In genomic region chr3:30680789-30681188, GRCh38 we compare ENCODE assay signal across 8 cellular contexts.
DNase-seq lines count a peak whose midpoint lies in the region; ATAC-seq and TF ChIP-seq lines count a peak whose summit lies in the region.

No MANE protein-coding gene starts in this region.

- H3K4me2 ChIP-seq in BLaER1 treated with 17β-estradiol and CSF1 and Interleukin-3, amounts not matched to agents 10 nM and 100 nM: peak overlapping the region; percentile 55 to 85 (median 69)

- no peak for TF ChIP-seq CTCF in fibroblast of pulmonary artery (IDR thresholded peaks at IDR 0.05; ENCODE audit: low read length, missing control alignments)
- TF ChIP-seq CTCF in osteocyte (IDR thresholded peaks at IDR 0.05): no peak
- no peak for TF ChIP-seq CTCF in foreskin keratinocyte (conservative IDR thresholded peaks at IDR 0.05)

- peak; percentile 14; the same call in 2 of the 3 replicates for ATAC-seq in SK-N-SH treated with all-trans-retinoic acid at 6 μM for 48 hours
- ATAC-seq in foreskin keratinocyte: no peak
- ATAC-seq in GM19035 (IDR thresholded peaks at IDR 0.05; ENCODE audit: unreplicated experiment): no peak

- H3K27ac Mint-ChIP-seq in osteocyte (ENCODE audit: unreplicated experiment): peak overlapping the region; percentile 89

- no peaks in the 10 kb centered on the region for H3K9me3 ChIP-seq in BLaER1 treated with 17β-estradiol and CSF1 and Interleukin-3, amounts not matched to agents 10 nM and 100 nM (replicated peaks in 1 of 11)

- H3K4me3 Mint-ChIP-seq in osteocyte (ENCODE audit: unreplicated experiment): peak overlapping the region; percentile 39

- no peaks in the 10 kb centered on the region for H3K27me3 Mint-ChIP-seq in osteocyte (ENCODE audit: unreplicated experiment)

- H3K4me3 ChIP-seq in BLaER1 treated with 17β-estradiol and CSF1 and Interleukin-3, amounts not matched to agents 10 nM and 100 nM: no peak overlapping the region
- H3K4me3 ChIP-seq in fibroblast of pulmonary artery (replicated peaks; ENCODE audit: low read depth, low read length): no peak overlapping the region

- H4K20me1 ChIP-seq in BLaER1 treated with 17β-estradiol and CSF1 and Interleukin-3, amounts not matched to agents 10 nM and 100 nM: peaks cover 5 to 78% (median 29%) of the 10 kb centered on the region in 11 experiments; a peak in 15 of 22 replicates

- H3K9me3 Mint-ChIP-seq in osteocyte (ENCODE audit: unreplicated experiment): no peaks in the 10 kb centered on the region

- no peaks in the 10 kb centered on the region for H3K27me3 ChIP-seq in BLaER1 treated with 17β-estradiol and CSF1 and Interleukin-3, amounts not matched to agents 10 nM and 100 nM
- H3K27me3 ChIP-seq in foreskin keratinocyte: no peaks in the 10 kb centered on the region

- H3K27ac ChIP-seq in BLaER1 treated with 17β-estradiol and CSF1 and Interleukin-3, amounts not matched to agents 10 nM and 100 nM: peak overlapping the region in 9 of 11 experiments; percentile 14 to 67 (median 43); a peak in 14 of 22 replicates
- H3K27ac ChIP-seq in foreskin keratinocyte: no peak overlapping the region

- H3K36me3 Mint-ChIP-seq in osteocyte (ENCODE audit: unreplicated experiment): peaks cover 57% of the 10 kb centered on the region

- H3K4me1 ChIP-seq in BLaER1 treated with 17β-estradiol and CSF1 and Interleukin-3, amounts not matched to agents 10 nM and 100 nM: peaks cover 60 to 94% (median 72%) of the 10 kb centered on the region in 10 experiments
- H3K4me1 ChIP-seq in foreskin keratinocyte: peaks cover 8% of the 10 kb centered on the region

- peak; percentile 39 for DNase-seq in fibroblast of pulmonary artery (ENCODE audit: low read depth)
- DNase-seq in osteocyte (ENCODE audit: extremely low spot score, unreplicated experiment): no peak
- DNase-seq in activated gamma-delta T cell treated with Interleukin-2 at 50 U/mL for 16 hours: no peak
- no peak for DNase-seq in foreskin keratinocyte
- DNase-seq in DMS53 (lab: John Stamatoyannopoulos, UW): no peak

- H3K36me3 ChIP-seq in BLaER1 treated with 17β-estradiol and CSF1 and Interleukin-3, amounts not matched to agents 10 nM and 100 nM: peaks cover 72 to 93% (median 92%) of the 10 kb centered on the region in 11 experiments

- peaks cover 45% of the 10 kb centered on the region for H3K4me1 Mint-ChIP-seq in osteocyte (ENCODE audit: unreplicated experiment)

- H3K9ac ChIP-seq in BLaER1 treated with 17β-estradiol and CSF1 and Interleukin-3, amounts not matched to agents 10 nM and 100 nM: peak overlapping the region in 2 of 11 experiments; percentile 5 to 29; a peak in 2 of 22 replicates

TF ChIP-seq in SK-N-SH treated with all-trans-retinoic acid at 6 μM for 48 hours, 23 proteins besides CTCF, POLR2A, EP300 and RAD21:
- no peak for TF ChIP-seq GLIS3 (CRISPR knock-in tag; IDR thresholded peaks at IDR 0.05)
- TF ChIP-seq ARNTL (CRISPR knock-in tag; IDR thresholded peaks at IDR 0.05; ENCODE audit: borderline replicate concordance, low read depth): no peak
- no peak for TF ChIP-seq CSDC2 (CRISPR knock-in tag; IDR thresholded peaks at IDR 0.05)
- no peak for TF ChIP-seq PPARA (CRISPR knock-in tag; IDR thresholded peaks at IDR 0.05; ENCODE audit: borderline replicate concordance)
- TF ChIP-seq PATZ1 (CRISPR knock-in tag; IDR thresholded peaks at IDR 0.05; ENCODE audit: borderline replicate concordance): no peak
- no peak for TF ChIP-seq ZFP3 (CRISPR knock-in tag; IDR thresholded peaks at IDR 0.05)
- TF ChIP-seq ZNF70 (CRISPR knock-in tag; IDR thresholded peaks at IDR 0.05): no peak
- TF ChIP-seq, protein P1, sequence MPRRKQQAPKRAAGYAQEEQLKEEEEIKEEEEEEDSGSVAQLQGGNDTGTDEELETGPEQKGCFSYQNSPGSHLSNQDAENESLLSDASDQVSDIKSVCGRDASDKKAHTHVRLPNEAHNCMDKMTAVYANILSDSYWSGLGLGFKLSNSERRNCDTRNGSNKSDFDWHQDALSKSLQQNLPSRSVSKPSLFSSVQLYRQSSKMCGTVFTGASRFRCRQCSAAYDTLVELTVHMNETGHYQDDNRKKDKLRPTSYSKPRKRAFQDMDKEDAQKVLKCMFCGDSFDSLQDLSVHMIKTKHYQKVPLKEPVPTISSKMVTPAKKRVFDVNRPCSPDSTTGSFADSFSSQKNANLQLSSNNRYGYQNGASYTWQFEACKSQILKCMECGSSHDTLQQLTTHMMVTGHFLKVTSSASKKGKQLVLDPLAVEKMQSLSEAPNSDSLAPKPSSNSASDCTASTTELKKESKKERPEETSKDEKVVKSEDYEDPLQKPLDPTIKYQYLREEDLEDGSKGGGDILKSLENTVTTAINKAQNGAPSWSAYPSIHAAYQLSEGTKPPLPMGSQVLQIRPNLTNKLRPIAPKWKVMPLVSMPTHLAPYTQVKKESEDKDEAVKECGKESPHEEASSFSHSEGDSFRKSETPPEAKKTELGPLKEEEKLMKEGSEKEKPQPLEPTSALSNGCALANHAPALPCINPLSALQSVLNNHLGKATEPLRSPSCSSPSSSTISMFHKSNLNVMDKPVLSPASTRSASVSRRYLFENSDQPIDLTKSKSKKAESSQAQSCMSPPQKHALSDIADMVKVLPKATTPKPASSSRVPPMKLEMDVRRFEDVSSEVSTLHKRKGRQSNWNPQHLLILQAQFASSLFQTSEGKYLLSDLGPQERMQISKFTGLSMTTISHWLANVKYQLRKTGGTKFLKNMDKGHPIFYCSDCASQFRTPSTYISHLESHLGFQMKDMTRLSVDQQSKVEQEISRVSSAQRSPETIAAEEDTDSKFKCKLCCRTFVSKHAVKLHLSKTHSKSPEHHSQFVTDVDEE (CRISPR knock-in tag; IDR thresholded peaks at IDR 0.05): no peak
- no peak for TF ChIP-seq TOX (CRISPR knock-in tag; IDR thresholded peaks at IDR 0.05; ENCODE audit: borderline replicate concordance)
- TF ChIP-seq ZNF565 (CRISPR knock-in tag; conservative IDR thresholded peaks at IDR 0.05; ENCODE audit: low read depth): no peak
- TF ChIP-seq TCF4 (CRISPR knock-in tag; IDR thresholded peaks at IDR 0.05; ENCODE audit: borderline replicate concordance): no peak
- no peak for TF ChIP-seq OSR1 (CRISPR knock-in tag; IDR thresholded peaks at IDR 0.05)
- no peak for TF ChIP-seq ZC3H10 (CRISPR knock-in tag; IDR thresholded peaks at IDR 0.05)
- TF ChIP-seq ZFP30 (CRISPR knock-in tag; IDR thresholded peaks at IDR 0.05): no peak
- no peak for TF ChIP-seq CSRNP3 (CRISPR knock-in tag; IDR thresholded peaks at IDR 0.05)
- TF ChIP-seq BACH2 (CRISPR knock-in tag; IDR thresholded peaks at IDR 0.05; ENCODE audit: borderline replicate concordance): no peak
- TF ChIP-seq RARB (CRISPR knock-in tag; IDR thresholded peaks at IDR 0.05): no peak
- no peak for TF ChIP-seq ISL1 (CRISPR knock-in tag; IDR thresholded peaks at IDR 0.05)
- TF ChIP-seq POU6F1 (CRISPR knock-in tag; IDR thresholded peaks at IDR 0.05; ENCODE audit: borderline replicate concordance, low read depth): no peak
